Comparison of ENCODE assay signal across 27 cellular contexts in the genomic region with DNA sequence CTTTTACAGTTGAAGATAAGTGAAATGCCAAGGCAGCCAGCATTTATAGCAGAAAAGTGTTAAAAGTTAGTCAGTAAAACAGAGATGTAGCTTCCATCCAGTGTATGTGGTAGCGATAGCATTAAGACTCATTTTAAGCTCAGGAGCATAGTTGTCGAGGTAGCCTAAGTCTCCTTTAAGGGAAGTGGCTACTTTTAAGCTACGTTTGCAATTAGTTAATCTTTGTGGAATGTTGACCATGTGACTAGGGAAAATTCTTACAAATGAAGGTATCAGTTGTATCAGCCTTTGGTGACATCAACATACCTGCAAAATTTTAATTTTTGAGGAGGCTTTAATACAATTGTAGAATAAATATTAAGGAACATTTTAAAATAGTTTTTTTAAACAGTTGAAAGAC.
A peak's percentile ranks its signal among the peaks of the same experiment; 100 is the strongest.
DNase-seq lines count a peak whose midpoint lies in the region; ATAC-seq and TF ChIP-seq lines count a peak whose summit lies in the region.
"Had no signal": no experiment of that assay in that cellular context is flagged by ENCODE, and none has a peak within 500 bp of the region (broad histone marks: within the 10 kb centered on the region; RNA-seq: fewer than 3 reads in every experiment).

No MANE protein-coding gene starts in this region.

- no peaks in the 10 kb centered on the region for H3K9me2 ChIP-seq in GM23338 (ENCODE audit: insufficient read depth)
- H3K9me2 ChIP-seq: SK-N-SH had no signal

- H3K4me3 Mint-ChIP-seq in GM23338 (no peak overlapping the region), progenitor cell of endocrine pancreas (ENCODE audit: low read depth) (no peak overlapping the region)
- H3K4me3 Mint-ChIP-seq: activated CD4-positive, alpha-beta T cell treated with anti-CD3 and anti-CD28 coated beads, Interleukin-2, amount 10 ng/mL, durations not matched to agents 7 days and 5 days; activated naive CD4-positive, alpha-beta T cell treated with anti-CD3 and anti-CD28 coated beads, Interleukin-2, amount 10 ng/mL, durations not matched to agents 7 days and 5 days had no signal

- no peaks in the 10 kb centered on the region for H3K27me3 ChIP-seq in GM23338 (ENCODE audit: insufficient read depth)
- no peaks in the 10 kb centered on the region for H3K27me3 ChIP-seq in iPS-18a (ENCODE audit: control insufficient read depth, insufficient read depth, low read length)
- no peaks in the 10 kb centered on the region for H3K27me3 ChIP-seq in osteoblast (ENCODE audit: insufficient read depth, low read length)
- H3K27me3 ChIP-seq: BLaER1, dorsolateral prefrontal cortex, neutrophil had no signal

- TF ChIP-seq CTCF in GM23338 (conservative IDR thresholded peaks at IDR 0.05; ENCODE audit: low read depth in 2 of 2) (no peak), progenitor cell of endocrine pancreas (IDR thresholded peaks at IDR 0.05; ENCODE audit: unreplicated experiment) (no peak), osteoblast (IDR thresholded peaks at IDR 0.05; ENCODE audit: extremely low read depth, low read depth, low read length) (no peak)

- no peak overlapping the region for H2AFZ ChIP-seq in GM23338
- no peak overlapping the region for H2AFZ ChIP-seq in osteoblast (ENCODE audit: low read length)

- H3K36me3 ChIP-seq in GM23338 (ENCODE audit: insufficient read depth) (no peaks in the 10 kb centered on the region), iPS-18a (ENCODE audit: control insufficient read depth, low read depth, low read length) (no peaks in the 10 kb centered on the region), osteoblast (ENCODE audit: insufficient read depth, low read length) (no peaks in the 10 kb centered on the region)
- H3K36me3 ChIP-seq: BLaER1, HAP-1, neutrophil had no signal

- H3F3A ChIP-seq in GM23338 (replicated peaks; ENCODE audit: low read depth), result no peaks in the 10 kb centered on the region

- H3K79me2 ChIP-seq in GM23338 (replicated peaks; ENCODE audit: insufficient read depth) (no peaks in the 10 kb centered on the region), osteoblast (ENCODE audit: insufficient read depth, low read length) (no peaks in the 10 kb centered on the region)

- no peak overlapping the region for H3K9ac ChIP-seq in iPS-18a (ENCODE audit: low read length)
- H3K9ac ChIP-seq: BLaER1, SK-N-SH had no signal

- H3K4me2 ChIP-seq in GM23338 (no peak overlapping the region), osteoblast (ENCODE audit: insufficient read depth, low read length) (no peak overlapping the region)
- H3K4me2 ChIP-seq: BLaER1, SK-N-SH had no signal

- peaks cover 31% of the 10 kb centered on the region for H3K4me1 Mint-ChIP-seq in GM23338
- peaks cover 2% of the 10 kb centered on the region for H3K4me1 Mint-ChIP-seq in progenitor cell of endocrine pancreas (ENCODE audit: low read depth)
- H3K4me1 Mint-ChIP-seq: activated CD4-positive, alpha-beta T cell treated with anti-CD3 and anti-CD28 coated beads, Interleukin-2, amount 10 ng/mL, durations not matched to agents 7 days and 5 days; activated naive CD4-positive, alpha-beta T cell treated with anti-CD3 and anti-CD28 coated beads, Interleukin-2, amount 10 ng/mL, durations not matched to agents 7 days and 5 days had no signal

- no peaks in the 10 kb centered on the region for H3K36me3 Mint-ChIP-seq in GM23338 (ENCODE audit: low read depth)
- no peaks in the 10 kb centered on the region for H3K36me3 Mint-ChIP-seq in progenitor cell of endocrine pancreas (ENCODE audit: insufficient read depth)
- H3K36me3 Mint-ChIP-seq: activated naive CD4-positive, alpha-beta T cell treated with anti-CD3 and anti-CD28 coated beads, Interleukin-2, amount 10 ng/mL, durations not matched to agents 7 days and 5 days had no signal

- H3K27ac Mint-ChIP-seq in GM23338, result no peak overlapping the region
- peak overlapping the region; percentile 61 for H3K27ac Mint-ChIP-seq in progenitor cell of endocrine pancreas
- H3K27ac Mint-ChIP-seq: activated CD4-positive, alpha-beta T cell treated with anti-CD3 and anti-CD28 coated beads, Interleukin-2, amount 10 ng/mL, durations not matched to agents 7 days and 5 days; activated naive CD4-positive, alpha-beta T cell treated with anti-CD3 and anti-CD28 coated beads, Interleukin-2, amount 10 ng/mL, durations not matched to agents 7 days and 5 days had no signal

- H3K9me3 ChIP-seq in iPS-18a (ENCODE audit: control insufficient read depth, low read depth, low read length) (no peaks in the 10 kb centered on the region), osteoblast (ENCODE audit: low read depth, low read length) (no peaks in the 10 kb centered on the region)
- H3K9me3 ChIP-seq: BLaER1, HAP-1, neutrophil, SK-N-SH had no signal

- no peak overlapping the region for H3K4me3 ChIP-seq in GM23338
- H3K4me3 ChIP-seq in iPS-18a (ENCODE audit: low read length), result peak overlapping the region; percentile 19
- H3K4me3 ChIP-seq in osteoblast (ENCODE audit: insufficient read depth, low read length), result no peak overlapping the region
- H3K4me3 ChIP-seq: BLaER1, dorsolateral prefrontal cortex, HAP-1 had no signal

- H3K27me3 Mint-ChIP-seq in GM23338 (ENCODE audit: insufficient read depth, low read depth, poor library complexity) (no peaks in the 10 kb centered on the region), progenitor cell of endocrine pancreas (no peaks in the 10 kb centered on the region)
- H3K27me3 Mint-ChIP-seq: activated CD4-positive, alpha-beta T cell treated with anti-CD3 and anti-CD28 coated beads, Interleukin-2, amount 10 ng/mL, durations not matched to agents 7 days and 5 days had no signal

- H4K20me1 ChIP-seq in GM23338 (replicated peaks; ENCODE audit: insufficient read depth) (no peaks in the 10 kb centered on the region), osteoblast (ENCODE audit: insufficient read depth, low read length) (no peaks in the 10 kb centered on the region)
- H4K20me1 ChIP-seq: BLaER1 had no signal

- H3K9me3 Mint-ChIP-seq in GM23338 (no peaks in the 10 kb centered on the region), progenitor cell of endocrine pancreas (ENCODE audit: low read depth) (no peaks in the 10 kb centered on the region)
- H3K9me3 Mint-ChIP-seq: activated CD4-positive, alpha-beta T cell treated with anti-CD3 and anti-CD28 coated beads, Interleukin-2, amount 10 ng/mL, durations not matched to agents 7 days and 5 days; activated naive CD4-positive, alpha-beta T cell treated with anti-CD3 and anti-CD28 coated beads, Interleukin-2, amount 10 ng/mL, durations not matched to agents 7 days and 5 days had no signal

- H3K27ac ChIP-seq in GM23338 (ENCODE audit: low read depth) (0 out of 2 replicates have a peak overlapping the region, but pooled peaks have one; percentile 3), iPS-18a (ENCODE audit: low read length) (no peak overlapping the region), osteoblast (ENCODE audit: low read depth, low read length) (no peak overlapping the region)
- H3K27ac ChIP-seq: BLaER1, neutrophil had no signal

- DNase-seq in GM23338 (ENCODE audit: low spot score) (peak; percentile 53), astrocyte of the hippocampus (ENCODE audit: low read depth, low spot score) (peak; percentile 70), progenitor cell of endocrine pancreas (ENCODE audit: low spot score, unreplicated experiment) (no peak), T-helper 9 cell (no peak), osteoblast (ENCODE audit: insufficient read length, low spot score, missing footprints) (no peak)
- DNase-seq: ACHN; activated CD4-positive, alpha-beta T cell treated with anti-CD3 and anti-CD28 coated beads, Interleukin-2, amount 10 ng/mL, durations not matched to agents 7 days and 5 days; activated naive CD4-positive, alpha-beta T cell treated with anti-CD3 and anti-CD28 coated beads, Interleukin-2, amount 10 ng/mL, durations not matched to agents 7 days and 5 days; activated T-cell treated with anti-CD3 and anti-CD28 coated beads, Interleukin-2, amount 50 U/mL, for 48 hours; amygdala; DMS79; dorsolateral prefrontal cortex; foreskin fibroblast; hippocampal formation; islet precursor cell; NCI-H2029 treated with DMSO at 0.1 percent for 48 hours; NCI-H748 treated with DMSO at 0.1 percent for 48 hours; RPMI8226; SK-N-SH; small intestine; stimulated activated CD4-positive, alpha-beta T cell treated with anti-CD3 and anti-CD28 coated beads, Interleukin-2, amount 100 ng/mL, for 24 hours had no signal

- H3K4me1 ChIP-seq in GM23338 (ENCODE audit: insufficient read depth), result peaks cover 17% of the 10 kb centered on the region
- peaks cover 35% of the 10 kb centered on the region for H3K4me1 ChIP-seq in iPS-18a (ENCODE audit: control insufficient read depth, low read depth, low read length)
- H3K4me1 ChIP-seq in osteoblast (ENCODE audit: insufficient read depth, low read length), result peaks cover 8% of the 10 kb centered on the region
- H3K4me1 ChIP-seq: BLaER1 had no signal

- ATAC-seq in GM23338 (peak; percentile 77), GM21423 (IDR thresholded peaks at IDR 0.05; ENCODE audit: unreplicated experiment) (no peak), GM19023 (IDR thresholded peaks at IDR 0.05; ENCODE audit: unreplicated experiment) (no peak)

TF ChIP-seq in GM23338, 12 proteins besides CTCF, POLR2A, EP300 and RAD21:
- no peak for TF ChIP-seq ZNF331 (CRISPR knock-in tag; IDR thresholded peaks at IDR 0.05; ENCODE audit: low read depth)
- no peak for TF ChIP-seq EZH2phosphoT487 (IDR thresholded peaks at IDR 0.05; ENCODE audit: unreplicated experiment)

Comparison
In these comparisons a context has a peak if more than half of its experiments do, and no peak if none do; other contexts are left out.
1. DNase-seq: peak in GM23338 (single experiment) and astrocyte of the hippocampus (single experiment); none in progenitor cell of endocrine pancreas (single experiment), T-helper 9 cell (single experiment) and osteoblast (single experiment).